Comparison of ENCODE assay signal across 13 cellular contexts in the genomic region with DNA sequence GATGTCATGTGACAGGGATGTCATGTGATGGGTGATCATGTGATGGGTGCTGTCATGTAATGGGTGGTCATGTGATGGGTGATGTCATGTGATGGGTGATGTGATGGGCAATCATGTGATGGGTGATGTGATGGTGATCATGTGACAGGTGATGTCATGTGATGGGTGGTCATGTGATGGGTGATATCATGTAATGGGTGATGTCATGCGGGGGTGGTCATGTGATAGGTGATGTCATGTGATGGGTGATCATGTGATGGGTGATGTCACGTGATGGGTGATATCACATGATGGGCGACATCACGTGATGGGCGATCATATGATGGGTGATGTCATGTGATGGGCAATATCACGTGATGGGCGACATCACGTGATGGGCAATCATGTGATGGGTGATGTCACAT. TPM values are rescaled to one million over a fixed set of nuclear protein-coding genes. Genes with fewer than 3 reads are reported as not detected.
DNase-seq lines count a peak whose midpoint lies in the region; ATAC-seq and TF ChIP-seq lines count a peak whose summit lies in the region.
"Had no signal": no experiment of that assay in that cellular context is flagged by ENCODE, and none has a peak within 500 bp of the region (broad histone marks: within the 10 kb centered on the region; RNA-seq: fewer than 3 reads in every experiment).

No MANE protein-coding gene starts in this region.

- H3K27me3 ChIP-seq in H9 (ENCODE audit: insufficient read depth, low read length) = 0 out of 2 replicates have a peak, but pooled peaks cover 1% of the 10 kb centered on the region
- H3K27me3 ChIP-seq: right lobe of liver had no signal

- peak overlapping the region in 2 of 3 experiments; percentile 52 to 94; a peak in 3 of 7 replicates for H3K27ac Mint-ChIP-seq in H9
- H3K27ac Mint-ChIP-seq in activated naive CD8-positive, alpha-beta T cell = peak overlapping the region; percentile 89
- H3K27ac Mint-ChIP-seq in nephron progenitor cell = peak overlapping the region; percentile 97

- H3K23me2 ChIP-seq in H9 (ENCODE audit: insufficient read length, low read depth, low read length, poor library complexity, severe bottlenecking) = no peaks in the 10 kb centered on the region

- no peaks in the 10 kb centered on the region for H3K79me2 ChIP-seq in H9 (ENCODE audit: insufficient read depth, low read length)

- no peak for ATAC-seq in HG02623 (IDR thresholded peaks at IDR 0.05; ENCODE audit: unreplicated experiment)

- H2BK20ac ChIP-seq in H9 (ENCODE audit: low read depth, low read length, poor library complexity, severe bottlenecking) = no peak overlapping the region

- H2BK120ac ChIP-seq in H9 (ENCODE audit: low read depth, low read length, poor library complexity, severe bottlenecking) = no peak overlapping the region

- peaks cover 11 to 12% (median 12%) of the 10 kb centered on the region in 3 experiments for H3K36me3 Mint-ChIP-seq in H9 (ENCODE audit: insufficient read depth in 1 of 3, low read depth in 3 of 3)
- H3K36me3 Mint-ChIP-seq in activated naive CD8-positive, alpha-beta T cell = peaks cover 7% of the 10 kb centered on the region
- peaks cover 5% of the 10 kb centered on the region for H3K36me3 Mint-ChIP-seq in nephron progenitor cell (ENCODE audit: low read depth)

- no peak overlapping the region for H3K56ac ChIP-seq in H9 (ENCODE audit: insufficient read length, low read depth, low read length)

- no CpG with 5 or more reads among the region's 8 CpGs for whole genome bisulfite sequencing in H9 (ENCODE audit: extremely low coverage, insufficient read length, low lambda C conversion rate)

- H3K14ac ChIP-seq in H9 (ENCODE audit: insufficient read depth, low read length) = no peak overlapping the region

- no peak overlapping the region for H2AFZ ChIP-seq in H9 (ENCODE audit: low read length)

- peaks cover 26 to 34% of the 10 kb centered on the region in 2 experiments for H3K9me3 Mint-ChIP-seq in H9
- peaks cover 10% of the 10 kb centered on the region for H3K9me3 Mint-ChIP-seq in activated naive CD8-positive, alpha-beta T cell (ENCODE audit: low read depth)
- peaks cover 40% of the 10 kb centered on the region for H3K9me3 Mint-ChIP-seq in nephron progenitor cell

- H4K5ac ChIP-seq in H9 (ENCODE audit: insufficient read length, low read depth, low read length) = no peak overlapping the region

- H2AK5ac ChIP-seq in H9 (ENCODE audit: insufficient read length, low read length) = no peak overlapping the region

- H2BK15ac ChIP-seq in H9 (ENCODE audit: low read depth, low read length) = no peak overlapping the region

- H4K20me1 ChIP-seq in H9 (ENCODE audit: control insufficient read depth, insufficient read depth, insufficient read length) = no peaks in the 10 kb centered on the region

- no peak overlapping the region for H4K91ac ChIP-seq in H9 (ENCODE audit: insufficient read length, low read depth, low read length)

- no peak overlapping the region for H4K8ac ChIP-seq in H9 (replicated peaks; ENCODE audit: insufficient read length, low read depth, low read length)

- H3K9me3 ChIP-seq in H9 (ENCODE audit: control insufficient read depth, low read depth, low read length) = peaks cover 8% of the 10 kb centered on the region
- H3K9me3 ChIP-seq: right lobe of liver, transverse colon had no signal

- H2BK5ac ChIP-seq in H9 (ENCODE audit: insufficient read length, low read length) = no peak overlapping the region

- no peak overlapping the region for H2BK12ac ChIP-seq in H9 (ENCODE audit: insufficient read length, low read depth, low read length)

- H3K4me3 Mint-ChIP-seq in H9 (peak overlapping the region in 1 of 2 experiments; percentile 13; a peak in 2 of 5 replicates), nephron progenitor cell (no peak overlapping the region)
- H3K4me3 Mint-ChIP-seq in activated naive CD8-positive, alpha-beta T cell = peak overlapping the region; percentile 31

- TF ChIP-seq CTCF in H9 (conservative IDR thresholded peaks at IDR 0.05) (no peak), nephron progenitor cell (IDR thresholded peaks at IDR 0.05) (no peak)

- H3K79me1 ChIP-seq in H9 (ENCODE audit: insufficient read depth, low read depth, low read length, poor library complexity, severe bottlenecking) = no peaks in the 10 kb centered on the region

- H3K4ac ChIP-seq in H9 (ENCODE audit: low read depth, low read length) = no peak overlapping the region

- H3K4me1 ChIP-seq in H9 (ENCODE audit: insufficient read depth, low read length) = no peaks in the 10 kb centered on the region
- H3K4me1 ChIP-seq: right lobe of liver, transverse colon had no signal

- H3K9ac ChIP-seq in H9 (ENCODE audit: extremely low read depth, insufficient read length, low read length) = no peak overlapping the region

- peak; percentile 92 for DNase-seq in DMS53 (lab: John Stamatoyannopoulos, UW)
- DNase-seq in DMS53 treated with DMSO at 0.1 percent for 48 hours (lab: John Stamatoyannopoulos, UW; ENCODE audit: unreplicated experiment) = no peak
- DNase-seq in H9 = no peak
- DNase-seq in nephron progenitor cell = no peak
- DNase-seq in pons (ENCODE audit: low spot score) = no peak
- no peak for DNase-seq in NOMO-1 (lab: John Stamatoyannopoulos, UW; ENCODE audit: unreplicated experiment in 2 of 2)
- DNase-seq: cerebellar nuclear complex, right lobe of liver, transverse colon had no signal

- H3K23ac ChIP-seq in H9 (ENCODE audit: insufficient read length, low read depth, low read length) = no peak overlapping the region

- H3K4me2 ChIP-seq in H9 (ENCODE audit: insufficient read depth, insufficient read length, low read length) = no peak overlapping the region

- H3K18ac ChIP-seq in H9 (ENCODE audit: insufficient read length, low read depth, low read length) = no peak overlapping the region

- H3K4me1 Mint-ChIP-seq in H9 (no peaks in the 10 kb centered on the region), nephron progenitor cell (peaks cover 20% of the 10 kb centered on the region)
- peaks cover 16% of the 10 kb centered on the region for H3K4me1 Mint-ChIP-seq in activated naive CD8-positive, alpha-beta T cell (ENCODE audit: low read depth)

- peaks cover 67% of the 10 kb centered on the region for H3K27me3 Mint-ChIP-seq in H9 (ENCODE audit: low read depth)
- peaks cover 2% of the 10 kb centered on the region for H3K27me3 Mint-ChIP-seq in activated naive CD8-positive, alpha-beta T cell
- peaks cover 56% of the 10 kb centered on the region for H3K27me3 Mint-ChIP-seq in nephron progenitor cell (ENCODE audit: low read depth, poor library complexity)

- no peak overlapping the region for H3T11ph ChIP-seq in H9 (ENCODE audit: low read length)

- no peak overlapping the region for H3K27ac ChIP-seq in H9 (ENCODE audit: insufficient read length, low read depth, low read length)
- H3K27ac ChIP-seq: 22Rv1, right lobe of liver, transverse colon had no signal

RNA-seq across cellular contexts. Expression of gene CD300LB, which starts 16.6 kb away (rescaled TPM):
- total RNA-seq in H9 (2021) = not detected in 2 replicates
- total RNA-seq: T-helper 2 cell treated with Interferon-gamma antibody and Interleukin-4, amounts not matched to agents 100 ng/mL and 5 ng/mL, for 36 hours had no signal

RNA-seq across cellular contexts. Expression of gene CD300C, which starts 31.3 kb away (rescaled TPM):
- total RNA-seq in H9 (2021) = not detected in 2 replicates

RNA-seq across cellular contexts. Expression of gene CD300A, which starts 48.2 kb away (rescaled TPM):
- not detected in 2 replicates for total RNA-seq in H9 (2021)

RNA-seq across cellular contexts. Expression of gene CD300H, which starts 52.7 kb away (rescaled TPM):
- not detected in 2 replicates for total RNA-seq in H9 (2021)
- total RNA-seq: T-helper 2 cell treated with Interferon-gamma antibody and Interleukin-4, amounts not matched to agents 100 ng/mL and 5 ng/mL, for 36 hours; transverse colon had no signal
